8 cellular contexts compared by ENCODE assay signal in genomic region chr19:17075860-17076538, GRCh38. TPM values are rescaled to one million over a fixed set of nuclear protein-coding genes. Genes with fewer than 3 reads are reported as not detected.
DNase-seq lines count a peak whose midpoint lies in the region; ATAC-seq and TF ChIP-seq lines count a peak whose summit lies in the region.

No MANE protein-coding gene starts in this region.

- ATAC-seq in upper lobe of right lung (no peak), GM21423 (IDR thresholded peaks at IDR 0.05; ENCODE audit: unreplicated experiment) (no peak)

- peak overlapping the region; percentile 23 for H2AFZ ChIP-seq in osteoblast (ENCODE audit: low read length)

- H3K36me3 ChIP-seq in osteoblast (ENCODE audit: insufficient read depth, low read length) (peaks cover 10% of the 10 kb centered on the region), upper lobe of right lung (peaks cover 6% of the 10 kb centered on the region)

- peak; percentile 38 for DNase-seq in GM10248 (ENCODE audit: extremely low spot score)
- peak; percentile 6 for DNase-seq in NCI-H2171 (lab: John Stamatoyannopoulos, UW)
- peak; percentile 67 to 69 for DNase-seq in activated T-cell treated with anti-CD3 and anti-CD28 coated beads, Interleukin-2, amount 50 U/mL, for 48 hours
- no peak for DNase-seq in fibroblast of pulmonary artery (ENCODE audit: low read depth)
- DNase-seq in osteoblast (ENCODE audit: insufficient read length, low spot score, missing footprints), result peak; percentile 94
- peak; percentile 78 for DNase-seq in upper lobe of right lung
- DNase-seq in NCI-H345 (lab: John Stamatoyannopoulos, UW), result no peak

- H3K27me3 ChIP-seq in osteoblast (ENCODE audit: insufficient read depth, low read length) (no peaks in the 10 kb centered on the region), upper lobe of right lung (no peaks in the 10 kb centered on the region)

- peaks cover 69% of the 10 kb centered on the region for H3K79me2 ChIP-seq in osteoblast (ENCODE audit: insufficient read depth, low read length)

- peak overlapping the region; percentile 79 for H3K27ac ChIP-seq in osteoblast (ENCODE audit: low read depth, low read length)
- H3K27ac ChIP-seq in upper lobe of right lung, result peak overlapping the region; percentile 55

- intact Hi-C loops in upper lobe of right lung (cut with DNase I), result no loop called here

- peak overlapping the region; percentile 92 for H3K4me3 ChIP-seq in fibroblast of pulmonary artery (replicated peaks; ENCODE audit: low read depth, low read length)
- peak overlapping the region; percentile 81 for H3K4me3 ChIP-seq in osteoblast (ENCODE audit: insufficient read depth, low read length)
- peak overlapping the region; percentile 66 for H3K4me3 ChIP-seq in upper lobe of right lung

- H3K4me2 ChIP-seq in osteoblast (ENCODE audit: insufficient read depth, low read length), result peak overlapping the region; percentile 95

- H3K9me3 ChIP-seq in osteoblast (ENCODE audit: low read depth, low read length), result no peaks in the 10 kb centered on the region
- H3K9me3 ChIP-seq in upper lobe of right lung, result no peaks in the 10 kb centered on the region

- TF ChIP-seq CTCF in GM10248 (IDR thresholded peaks at IDR 0.05; ENCODE audit: control extremely low read depth, extremely low read depth, low read depth, missing control alignments) (no peak), fibroblast of pulmonary artery (IDR thresholded peaks at IDR 0.05; ENCODE audit: low read length, missing control alignments) (no peak), osteoblast (IDR thresholded peaks at IDR 0.05; ENCODE audit: extremely low read depth, low read depth, low read length) (no peak), upper lobe of right lung (IDR thresholded peaks at IDR 0.05) (no peak)

- peaks cover 49% of the 10 kb centered on the region for H3K4me1 ChIP-seq in osteoblast (ENCODE audit: insufficient read depth, low read length)
- peaks cover 52% of the 10 kb centered on the region for H3K4me1 ChIP-seq in upper lobe of right lung

- H4K20me1 ChIP-seq in osteoblast (ENCODE audit: insufficient read depth, low read length), result peaks cover 22% of the 10 kb centered on the region

- POLR2A ChIA-PET in GM10248 (lab: Yijun Ruan, JAX), result interaction anchor here (0.5 to 1.2 kb wide), 4 partner anchors 14 to 182 kb away, joined by 3 to 4 read pairs (median 3); no protein-coding TSS in a partner anchor

- CTCF ChIA-PET in GM10248 (lab: Yijun Ruan, JAX), result interaction anchor here (0.8 to 1.9 kb wide), 7 partner anchors 9 to 206 kb away, joined by 3 to 6 read pairs (median 3); partner anchors contain the start of gene ANKLE1

RNA-seq across cellular contexts. Expression of gene MYO9B, which starts 0.4 kb away (rescaled TPM):
- total RNA-seq in osteoblast (86.9 and 96.6 TPM in 2 replicates), upper lobe of right lung (137 TPM)

RNA-seq across cellular contexts. Expression of gene HAUS8, which starts 0.7 kb away (rescaled TPM):
- total RNA-seq in osteoblast (1.8 and 2.1 TPM in 2 replicates), upper lobe of right lung (8.1 TPM)

RNA-seq across cellular contexts. Expression of gene CPAMD8, which starts 49.4 kb away (rescaled TPM):
- total RNA-seq in osteoblast, result 0.29 and 0.36 TPM in 2 replicates
- total RNA-seq in upper lobe of right lung, result 50.9 TPM

Comparison
In these comparisons a context has a peak if more than half of its experiments do, and no peak if none do; other contexts are left out.
1. DNase-seq: peak in GM10248 (single experiment), NCI-H2171 (single experiment), activated T-cell treated with anti-CD3 and anti-CD28 coated beads, Interleukin-2, amount 50 U/mL, for 48 hours (2 of 2), osteoblast (single experiment) and upper lobe of right lung (single experiment); none in fibroblast of pulmonary artery (single experiment) and NCI-H345 (single experiment).
2. RNA of gene CPAMD8, which starts 49.4 kb away (total RNA-seq): 50.9 TPM in upper lobe of right lung (single experiment); 0.29 to 0.36 TPM in osteoblast; every median in the first group is over 10 times any median in the second.
3. Peak in every context shown above with its lines, with median percentiles within 50 percentile points of each other: H3K4me3 ChIP-seq.